1 cellular context compared by ENCODE assay signal in genomic region chr6:12369781-12370262, GRCh38.
TF ChIP-seq lines count a peak whose summit lies in the region.

No MANE protein-coding gene starts in this region.

TF ChIP-seq in GM12878, 131 proteins besides CTCF, POLR2A, EP300 and RAD21 (continued from another document):
- TF ChIP-seq, protein P1, sequence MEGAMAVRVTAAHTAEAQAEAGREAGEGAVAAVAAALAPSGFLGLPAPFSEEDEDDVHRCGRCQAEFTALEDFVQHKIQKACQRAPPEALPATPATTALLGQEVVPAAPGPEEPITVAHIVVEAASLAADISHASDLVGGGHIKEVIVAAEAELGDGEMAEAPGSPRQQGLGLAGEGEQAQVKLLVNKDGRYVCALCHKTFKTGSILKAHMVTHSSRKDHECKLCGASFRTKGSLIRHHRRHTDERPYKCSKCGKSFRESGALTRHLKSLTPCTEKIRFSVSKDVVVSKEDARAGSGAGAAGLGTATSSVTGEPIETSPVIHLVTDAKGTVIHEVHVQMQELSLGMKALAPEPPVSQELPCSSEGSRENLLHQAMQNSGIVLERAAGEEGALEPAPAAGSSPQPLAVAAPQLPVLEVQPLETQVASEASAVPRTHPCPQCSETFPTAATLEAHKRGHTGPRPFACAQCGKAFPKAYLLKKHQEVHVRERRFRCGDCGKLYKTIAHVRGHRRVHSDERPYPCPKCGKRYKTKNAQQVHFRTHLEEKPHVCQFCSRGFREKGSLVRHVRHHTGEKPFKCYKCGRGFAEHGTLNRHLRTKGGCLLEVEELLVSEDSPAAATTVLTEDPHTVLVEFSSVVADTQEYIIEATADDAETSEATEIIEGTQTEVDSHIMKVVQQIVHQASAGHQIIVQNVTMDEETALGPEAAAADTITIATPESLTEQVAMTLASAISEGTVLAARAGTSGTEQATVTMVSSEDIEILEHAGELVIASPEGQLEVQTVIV (IDR thresholded peaks at IDR 0.05; ENCODE audit: borderline replicate concordance, partially characterized antibody) = peak; percentile 16
- TF ChIP-seq, protein P2, sequence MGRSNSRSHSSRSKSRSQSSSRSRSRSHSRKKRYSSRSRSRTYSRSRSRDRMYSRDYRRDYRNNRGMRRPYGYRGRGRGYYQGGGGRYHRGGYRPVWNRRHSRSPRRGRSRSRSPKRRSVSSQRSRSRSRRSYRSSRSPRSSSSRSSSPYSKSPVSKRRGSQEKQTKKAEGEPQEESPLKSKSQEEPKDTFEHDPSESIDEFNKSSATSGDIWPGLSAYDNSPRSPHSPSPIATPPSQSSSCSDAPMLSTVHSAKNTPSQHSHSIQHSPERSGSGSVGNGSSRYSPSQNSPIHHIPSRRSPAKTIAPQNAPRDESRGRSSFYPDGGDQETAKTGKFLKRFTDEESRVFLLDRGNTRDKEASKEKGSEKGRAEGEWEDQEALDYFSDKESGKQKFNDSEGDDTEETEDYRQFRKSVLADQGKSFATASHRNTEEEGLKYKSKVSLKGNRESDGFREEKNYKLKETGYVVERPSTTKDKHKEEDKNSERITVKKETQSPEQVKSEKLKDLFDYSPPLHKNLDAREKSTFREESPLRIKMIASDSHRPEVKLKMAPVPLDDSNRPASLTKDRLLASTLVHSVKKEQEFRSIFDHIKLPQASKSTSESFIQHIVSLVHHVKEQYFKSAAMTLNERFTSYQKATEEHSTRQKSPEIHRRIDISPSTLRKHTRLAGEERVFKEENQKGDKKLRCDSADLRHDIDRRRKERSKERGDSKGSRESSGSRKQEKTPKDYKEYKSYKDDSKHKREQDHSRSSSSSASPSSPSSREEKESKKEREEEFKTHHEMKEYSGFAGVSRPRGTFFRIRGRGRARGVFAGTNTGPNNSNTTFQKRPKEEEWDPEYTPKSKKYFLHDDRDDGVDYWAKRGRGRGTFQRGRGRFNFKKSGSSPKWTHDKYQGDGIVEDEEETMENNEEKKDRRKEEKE (IDR thresholded peaks at IDR 0.05) = no peak
- TF ChIP-seq IKZF2 (IDR thresholded peaks at IDR 0.05) (peak; percentile 82 to 89; a peak in 3 of 4 replicates), ZNF217 (IDR thresholded peaks at IDR 0.05) (no peak; the same call in none of the 2 replicates), SKIL (IDR thresholded peaks at IDR 0.05; ENCODE audit: low read depth, poor library complexity, severe bottlenecking) (no peak), TBL1XR1 (IDR thresholded peaks at IDR 0.05; ENCODE audit: low read depth, low read length) (no peak), HDAC6 (IDR thresholded peaks at IDR 0.05; ENCODE audit: unreplicated experiment) (no peak), SUZ12 (IDR thresholded peaks at IDR 0.05; ENCODE audit: unreplicated experiment) (no peak), MTA2 (IDR thresholded peaks at IDR 0.05; ENCODE audit: low read depth) (peak; percentile 79), SMARCA5 (IDR thresholded peaks at IDR 0.05) (no peak), E2F4 (IDR thresholded peaks at IDR 0.05; ENCODE audit: low read depth, low read length) (no peak), ZSCAN29 (IDR thresholded peaks at IDR 0.05) (no peak), RBBP5 (conservative IDR thresholded peaks at IDR 0.05) (no peak), CHD4 (IDR thresholded peaks at IDR 0.05) (no peak), CREM (IDR thresholded peaks at IDR 0.05; ENCODE audit: low read depth) (peak; percentile 51; the same call in 1 of the 2 replicates), JUNB (IDR thresholded peaks at IDR 0.05) (peak; percentile 32), ETV6 (conservative IDR thresholded peaks at IDR 0.05 in 1 of 2, IDR thresholded peaks at IDR 0.05 in 1 of 2; ENCODE audit: borderline replicate concordance in 1 of 2, low read depth in 1 of 2) (0 out of 4 replicates have a peak, but pooled peaks of 1 of the 2 experiments have one; percentile 12), GABPA (IDR thresholded peaks at IDR 0.05; ENCODE audit: low read depth) (no peak), MLLT1 (IDR thresholded peaks at IDR 0.05) (peak; percentile 52; the same call in 1 of the 2 replicates), YBX1 (IDR thresholded peaks at IDR 0.05) (no peak), MYC (IDR thresholded peaks at IDR 0.05; ENCODE audit: insufficient read depth, insufficient read length, insufficient replicate concordance, low read length, severe bottlenecking) (no peak), PAX5 (IDR thresholded peaks at IDR 0.05; ENCODE audit: borderline replicate concordance, low read depth, low read length) (peak; percentile 54; the same call in 1 of the 2 replicates), POU2F2 (IDR thresholded peaks at IDR 0.05; ENCODE audit: borderline replicate concordance, low read depth, low read length) (peak; percentile 62; the same call in 1 of the 3 replicates), BRCA1 (IDR thresholded peaks at IDR 0.05; ENCODE audit: low read depth, low read length) (no peak), SREBF1 (IDR thresholded peaks at IDR 0.05; ENCODE audit: low read length) (no peak), PML (IDR thresholded peaks at IDR 0.05; ENCODE audit: low read length) (no peak), SREBF2 (IDR thresholded peaks at IDR 0.05; ENCODE audit: low read length) (no peak), ASH2L (IDR thresholded peaks at IDR 0.05; ENCODE audit: borderline replicate concordance, low read depth) (no peak), SMC3 (IDR thresholded peaks at IDR 0.05; ENCODE audit: borderline replicate concordance, low read length) (peak; percentile 57; the same call in 1 of the 2 replicates), CEBPB (IDR thresholded peaks at IDR 0.05; ENCODE audit: borderline replicate concordance in 1 of 2, low read depth in 2 of 2, low read length in 2 of 2) (no peak), NBN (IDR thresholded peaks at IDR 0.05) (peak; percentile 77; the same call in 1 of the 2 replicates), BACH1 (IDR thresholded peaks at IDR 0.05; ENCODE audit: borderline replicate concordance) (no peak), SMAD5 (IDR thresholded peaks at IDR 0.05; ENCODE audit: low read depth) (no peak), IRF4 (IDR thresholded peaks at IDR 0.05; ENCODE audit: low read depth, low read length) (no peak; the same call in 1 of the 2 replicates), MAX (IDR thresholded peaks at IDR 0.05; ENCODE audit: low read depth, low read length) (peak; percentile 74; the same call in 1 of the 2 replicates), NFYA (IDR thresholded peaks at IDR 0.05; ENCODE audit: borderline replicate concordance, low read depth, low read length) (no peak)
- TF ChIP-seq, protein P3, sequence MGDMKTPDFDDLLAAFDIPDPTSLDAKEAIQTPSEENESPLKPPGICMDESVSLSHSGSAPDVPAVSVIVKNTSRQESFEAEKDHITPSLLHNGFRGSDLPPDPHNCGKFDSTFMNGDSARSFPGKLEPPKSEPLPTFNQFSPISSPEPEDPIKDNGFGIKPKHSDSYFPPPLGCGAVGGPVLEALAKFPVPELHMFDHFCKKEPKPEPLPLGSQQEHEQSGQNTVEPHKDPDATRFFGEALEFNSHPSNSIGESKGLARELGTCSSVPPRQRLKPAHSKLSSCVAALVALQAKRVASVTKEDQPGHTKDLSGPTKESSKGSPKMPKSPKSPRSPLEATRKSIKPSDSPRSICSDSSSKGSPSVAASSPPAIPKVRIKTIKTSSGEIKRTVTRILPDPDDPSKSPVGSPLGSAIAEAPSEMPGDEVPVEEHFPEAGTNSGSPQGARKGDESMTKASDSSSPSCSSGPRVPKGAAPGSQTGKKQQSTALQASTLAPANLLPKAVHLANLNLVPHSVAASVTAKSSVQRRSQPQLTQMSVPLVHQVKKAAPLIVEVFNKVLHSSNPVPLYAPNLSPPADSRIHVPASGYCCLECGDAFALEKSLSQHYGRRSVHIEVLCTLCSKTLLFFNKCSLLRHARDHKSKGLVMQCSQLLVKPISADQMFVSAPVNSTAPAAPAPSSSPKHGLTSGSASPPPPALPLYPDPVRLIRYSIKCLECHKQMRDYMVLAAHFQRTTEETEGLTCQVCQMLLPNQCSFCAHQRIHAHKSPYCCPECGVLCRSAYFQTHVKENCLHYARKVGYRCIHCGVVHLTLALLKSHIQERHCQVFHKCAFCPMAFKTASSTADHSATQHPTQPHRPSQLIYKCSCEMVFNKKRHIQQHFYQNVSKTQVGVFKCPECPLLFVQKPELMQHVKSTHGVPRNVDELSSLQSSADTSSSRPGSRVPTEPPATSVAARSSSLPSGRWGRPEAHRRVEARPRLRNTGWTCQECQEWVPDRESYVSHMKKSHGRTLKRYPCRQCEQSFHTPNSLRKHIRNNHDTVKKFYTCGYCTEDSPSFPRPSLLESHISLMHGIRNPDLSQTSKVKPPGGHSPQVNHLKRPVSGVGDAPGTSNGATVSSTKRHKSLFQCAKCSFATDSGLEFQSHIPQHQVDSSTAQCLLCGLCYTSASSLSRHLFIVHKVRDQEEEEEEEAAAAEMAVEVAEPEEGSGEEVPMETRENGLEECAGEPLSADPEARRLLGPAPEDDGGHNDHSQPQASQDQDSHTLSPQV (IDR thresholded peaks at IDR 0.05) = peak; percentile 36; the same call in 1 of the 2 replicates
- TF ChIP-seq, protein P4, sequence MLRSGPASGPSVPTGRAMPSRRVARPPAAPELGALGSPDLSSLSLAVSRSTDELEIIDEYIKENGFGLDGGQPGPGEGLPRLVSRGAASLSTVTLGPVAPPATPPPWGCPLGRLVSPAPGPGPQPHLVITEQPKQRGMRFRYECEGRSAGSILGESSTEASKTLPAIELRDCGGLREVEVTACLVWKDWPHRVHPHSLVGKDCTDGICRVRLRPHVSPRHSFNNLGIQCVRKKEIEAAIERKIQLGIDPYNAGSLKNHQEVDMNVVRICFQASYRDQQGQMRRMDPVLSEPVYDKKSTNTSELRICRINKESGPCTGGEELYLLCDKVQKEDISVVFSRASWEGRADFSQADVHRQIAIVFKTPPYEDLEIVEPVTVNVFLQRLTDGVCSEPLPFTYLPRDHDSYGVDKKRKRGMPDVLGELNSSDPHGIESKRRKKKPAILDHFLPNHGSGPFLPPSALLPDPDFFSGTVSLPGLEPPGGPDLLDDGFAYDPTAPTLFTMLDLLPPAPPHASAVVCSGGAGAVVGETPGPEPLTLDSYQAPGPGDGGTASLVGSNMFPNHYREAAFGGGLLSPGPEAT (IDR thresholded peaks at IDR 0.05; ENCODE audit: low read depth) = peak; percentile 93
- TF ChIP-seq, protein P5, sequence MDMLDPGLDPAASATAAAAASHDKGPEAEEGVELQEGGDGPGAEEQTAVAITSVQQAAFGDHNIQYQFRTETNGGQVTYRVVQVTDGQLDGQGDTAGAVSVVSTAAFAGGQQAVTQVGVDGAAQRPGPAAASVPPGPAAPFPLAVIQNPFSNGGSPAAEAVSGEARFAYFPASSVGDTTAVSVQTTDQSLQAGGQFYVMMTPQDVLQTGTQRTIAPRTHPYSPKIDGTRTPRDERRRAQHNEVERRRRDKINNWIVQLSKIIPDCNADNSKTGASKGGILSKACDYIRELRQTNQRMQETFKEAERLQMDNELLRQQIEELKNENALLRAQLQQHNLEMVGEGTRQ (IDR thresholded peaks at IDR 0.05; ENCODE audit: borderline replicate concordance, low read depth, low read length) = no peak
- TF ChIP-seq, protein P6, sequence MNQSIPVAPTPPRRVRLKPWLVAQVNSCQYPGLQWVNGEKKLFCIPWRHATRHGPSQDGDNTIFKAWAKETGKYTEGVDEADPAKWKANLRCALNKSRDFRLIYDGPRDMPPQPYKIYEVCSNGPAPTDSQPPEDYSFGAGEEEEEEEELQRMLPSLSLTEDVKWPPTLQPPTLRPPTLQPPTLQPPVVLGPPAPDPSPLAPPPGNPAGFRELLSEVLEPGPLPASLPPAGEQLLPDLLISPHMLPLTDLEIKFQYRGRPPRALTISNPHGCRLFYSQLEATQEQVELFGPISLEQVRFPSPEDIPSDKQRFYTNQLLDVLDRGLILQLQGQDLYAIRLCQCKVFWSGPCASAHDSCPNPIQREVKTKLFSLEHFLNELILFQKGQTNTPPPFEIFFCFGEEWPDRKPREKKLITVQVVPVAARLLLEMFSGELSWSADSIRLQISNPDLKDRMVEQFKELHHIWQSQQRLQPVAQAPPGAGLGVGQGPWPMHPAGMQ (IDR thresholded peaks at IDR 0.05; ENCODE audit: borderline replicate concordance) = no peak
